In genomic region chr10:114881916-114882315, GRCh38 we compare ENCODE assay signal across 1 cellular context.
TF ChIP-seq lines count a peak whose summit lies in the region.

No MANE protein-coding gene starts in this region.

TF ChIP-seq in HEK293, 187 proteins besides CTCF, POLR2A, EP300 and RAD21 (continued from another document):
- TF ChIP-seq PRDM4 (tag by site-specific recombination; IDR thresholded peaks at IDR 0.05) (no peak), PRDM1 (tag by site-specific recombination; IDR thresholded peaks at IDR 0.05) (no peak), GLIS2 (tag by site-specific recombination; IDR thresholded peaks at IDR 0.05) (no peak), ZBTB11 (tag by site-specific recombination; conservative IDR thresholded peaks at IDR 0.05; ENCODE audit: low read depth) (no peak), ZNF184 (tag by site-specific recombination; IDR thresholded peaks at IDR 0.05) (no peak)
